28 cellular contexts compared by ENCODE assay signal in genomic region chr3:28089527-28089897, GRCh38.
A peak's percentile ranks its signal among the peaks of the same experiment; 100 is the strongest.
DNase-seq lines count a peak whose midpoint lies in the region; ATAC-seq and TF ChIP-seq lines count a peak whose summit lies in the region.
"Had no signal": no experiment of that assay in that cellular context is flagged by ENCODE, and none has a peak within 500 bp of the region (broad histone marks: within the 10 kb centered on the region; RNA-seq: fewer than 3 reads in every experiment).

No MANE protein-coding gene starts in this region.

- H3K36me3 Mint-ChIP-seq in stimulated activated naive CD8-positive, alpha-beta T cell treated with anti-CD3 and anti-CD28 coated beads, Interleukin-15, Interleukin-2, amounts not matched to agents 100 ng/mL and 50 ng/mL, for 24 hours (ENCODE audit: low read depth): no peaks in the 10 kb centered on the region
- no peaks in the 10 kb centered on the region for H3K36me3 Mint-ChIP-seq in activated T-helper 1 cell treated with anti-CD3 and anti-CD28 coated beads, Interleukin-12 subunit alpha, Interleukin-12 subunit beta, Interleukin-2, Interleukin-4 antibody, amounts not matched to agents 30 ng/mL and 10 ng/mL and 1 ng/mL, durations not matched to agents 14 hours and 24 hours and 36 hours (ENCODE audit: low read depth)
- no peaks in the 10 kb centered on the region for H3K36me3 Mint-ChIP-seq in stimulated activated effector memory CD8-positive, alpha-beta T cell treated with anti-CD3 and anti-CD28 coated beads, Interleukin-12 subunit alpha, Interleukin-12 subunit beta, amount 100 ng/mL, for 72 hours
- no peaks in the 10 kb centered on the region for H3K36me3 Mint-ChIP-seq in CD4-positive, alpha-beta memory T cell

- POLR2A ChIA-PET in CD4-positive, alpha-beta memory T cell (lab: Charles Lee; ENCODE audit: partially characterized antibody): no interaction called here

- TF ChIP-seq CTCF in foreskin keratinocyte (conservative IDR thresholded peaks at IDR 0.05) (peak; percentile 26), ovary (IDR thresholded peaks at IDR 0.05) (no peak)

- H3K9me3 ChIP-seq in CD4-positive, alpha-beta memory T cell (ENCODE audit: control insufficient read depth in 1 of 2, low read length in 2 of 2): no peaks in the 10 kb centered on the region
- no peaks in the 10 kb centered on the region for H3K9me3 ChIP-seq in ovary
- H3K9me3 ChIP-seq: A549, Peyer's patch, SK-N-SH had no signal

- H3K4me1 Mint-ChIP-seq in stimulated activated naive CD8-positive, alpha-beta T cell treated with anti-CD3 and anti-CD28 coated beads, Interleukin-15, Interleukin-2, amounts not matched to agents 100 ng/mL and 50 ng/mL, for 24 hours (ENCODE audit: low read depth): peaks cover 6% of the 10 kb centered on the region
- H3K4me1 Mint-ChIP-seq in activated T-helper 1 cell treated with anti-CD3 and anti-CD28 coated beads, Interleukin-12 subunit alpha, Interleukin-12 subunit beta, Interleukin-2, Interleukin-4 antibody, amounts not matched to agents 30 ng/mL and 10 ng/mL and 1 ng/mL, durations not matched to agents 14 hours and 24 hours and 36 hours (ENCODE audit: low read depth): no peaks in the 10 kb centered on the region
- peaks cover 7% of the 10 kb centered on the region for H3K4me1 Mint-ChIP-seq in stimulated activated effector memory CD8-positive, alpha-beta T cell treated with anti-CD3 and anti-CD28 coated beads, Interleukin-12 subunit alpha, Interleukin-12 subunit beta, amount 100 ng/mL, for 72 hours
- peaks cover 0 to 4% (median under 1%) of the 10 kb centered on the region in 4 donors for H3K4me1 Mint-ChIP-seq in CD4-positive, alpha-beta memory T cell

- no peak overlapping the region for H3K27ac ChIP-seq in foreskin keratinocyte
- no peak overlapping the region for H3K27ac ChIP-seq in CD4-positive, alpha-beta memory T cell (ENCODE audit: low read depth, low read length)
- no peak overlapping the region for H3K27ac ChIP-seq in ovary
- H3K27ac ChIP-seq: A549; BLaER1 treated with 17β-estradiol and CSF1 and Interleukin-3, amounts not matched to agents 10 nM and 100 nM; Peyer's patch had no signal

- H3K4me1 ChIP-seq in foreskin keratinocyte: no peaks in the 10 kb centered on the region
- H3K4me1 ChIP-seq in CD4-positive, alpha-beta memory T cell (ENCODE audit: insufficient read depth, low read length): no peaks in the 10 kb centered on the region
- H3K4me1 ChIP-seq in ovary (ENCODE audit: insufficient read depth): no peaks in the 10 kb centered on the region
- H3K4me1 ChIP-seq: A549; BLaER1 treated with 17β-estradiol and CSF1 and Interleukin-3, amounts not matched to agents 10 nM and 100 nM; Peyer's patch had no signal

- ATAC-seq in stimulated activated naive CD8-positive, alpha-beta T cell treated with anti-CD3 and anti-CD28 coated beads, Interleukin-15, Interleukin-2, amounts not matched to agents 100 U/mL and 50 U/mL, for 24 hours: no peak
- ATAC-seq in foreskin keratinocyte: no peak
- no peak for ATAC-seq in stimulated activated effector memory CD8-positive, alpha-beta T cell treated with anti-CD3 and anti-CD28 coated beads, Interleukin-12 subunit alpha, Interleukin-12 subunit beta, amount 100 ng/mL, for 72 hours
- ATAC-seq: A549 had no signal

- TF ChIP-seq EP300 in ovary (IDR thresholded peaks at IDR 0.05): no peak

- no peak overlapping the region for H3K4me3 Mint-ChIP-seq in stimulated activated naive CD8-positive, alpha-beta T cell treated with anti-CD3 and anti-CD28 coated beads, Interleukin-15, Interleukin-2, amounts not matched to agents 100 ng/mL and 50 ng/mL, for 24 hours
- no peak overlapping the region for H3K4me3 Mint-ChIP-seq in activated T-helper 1 cell treated with anti-CD3 and anti-CD28 coated beads, Interleukin-12 subunit alpha, Interleukin-12 subunit beta, Interleukin-2, Interleukin-4 antibody, amounts not matched to agents 30 ng/mL and 10 ng/mL and 1 ng/mL, durations not matched to agents 14 hours and 24 hours and 36 hours
- peak overlapping the region; percentile 16 for H3K4me3 Mint-ChIP-seq in stimulated activated effector memory CD8-positive, alpha-beta T cell treated with anti-CD3 and anti-CD28 coated beads, Interleukin-12 subunit alpha, Interleukin-12 subunit beta, amount 100 ng/mL, for 72 hours
- H3K4me3 Mint-ChIP-seq in CD4-positive, alpha-beta memory T cell: no peak overlapping the region
- H3K4me3 Mint-ChIP-seq: CD4-positive, alpha-beta T cell had no signal

- TF ChIP-seq POLR2A in ovary (IDR thresholded peaks at IDR 0.05): no peak

- intact Hi-C loops in activated T-helper 1 cell treated with anti-CD3 and anti-CD28 coated beads, Interleukin-12 subunit alpha, Interleukin-12 subunit beta, Interleukin-2, Interleukin-4 antibody, amounts not matched to agents 30 ng/mL and 10 ng/mL and 1 ng/mL, durations not matched to agents 14 hours and 24 hours and 36 hours (cut with micrococcal nuclease): no loop called here
- intact Hi-C loops in CD4-positive, alpha-beta memory T cell (cut with micrococcal nuclease): loop anchor here (1.0 kb wide), 2 partner anchors 239 to 377 kb away; no protein-coding TSS in a partner anchor
- intact Hi-C loops in ovary (cut with DNase I): no loop called here

- no peaks in the 10 kb centered on the region for H3K36me3 ChIP-seq in CD4-positive, alpha-beta memory T cell (ENCODE audit: insufficient read depth, low read length)
- no peaks in the 10 kb centered on the region for H3K36me3 ChIP-seq in ovary
- H3K36me3 ChIP-seq: BLaER1 treated with 17β-estradiol and CSF1 and Interleukin-3, amounts not matched to agents 10 nM and 100 nM; Peyer's patch had no signal

- CTCF ChIA-PET in CD4-positive, alpha-beta memory T cell (lab: Charles Lee; ENCODE audit: partially characterized antibody): interaction anchor here (0.6 to 1.3 kb wide), 3 partner anchors 91 to 378 kb away, joined by 3 to 4 read pairs (median 3); no protein-coding TSS in a partner anchor

- H3K27ac Mint-ChIP-seq in stimulated activated naive CD8-positive, alpha-beta T cell treated with anti-CD3 and anti-CD28 coated beads, Interleukin-15, Interleukin-2, amounts not matched to agents 100 ng/mL and 50 ng/mL, for 24 hours: peak overlapping the region; percentile 19
- peak overlapping the region; percentile 26 for H3K27ac Mint-ChIP-seq in activated T-helper 1 cell treated with anti-CD3 and anti-CD28 coated beads, Interleukin-12 subunit alpha, Interleukin-12 subunit beta, Interleukin-2, Interleukin-4 antibody, amounts not matched to agents 30 ng/mL and 10 ng/mL and 1 ng/mL, durations not matched to agents 14 hours and 24 hours and 36 hours
- peak overlapping the region; percentile 50 for H3K27ac Mint-ChIP-seq in stimulated activated effector memory CD8-positive, alpha-beta T cell treated with anti-CD3 and anti-CD28 coated beads, Interleukin-12 subunit alpha, Interleukin-12 subunit beta, amount 100 ng/mL, for 72 hours
- H3K27ac Mint-ChIP-seq in CD4-positive, alpha-beta memory T cell: peak overlapping the region in 1 of 7 donors; percentile 58
- H3K27ac Mint-ChIP-seq: CD4-positive, alpha-beta T cell had no signal

- H3K9me3 Mint-ChIP-seq in stimulated activated naive CD8-positive, alpha-beta T cell treated with anti-CD3 and anti-CD28 coated beads, Interleukin-15, Interleukin-2, amounts not matched to agents 100 ng/mL and 50 ng/mL, for 24 hours: peaks cover 10% of the 10 kb centered on the region
- peaks cover 5% of the 10 kb centered on the region for H3K9me3 Mint-ChIP-seq in activated T-helper 1 cell treated with anti-CD3 and anti-CD28 coated beads, Interleukin-12 subunit alpha, Interleukin-12 subunit beta, Interleukin-2, Interleukin-4 antibody, amounts not matched to agents 30 ng/mL and 10 ng/mL and 1 ng/mL, durations not matched to agents 14 hours and 24 hours and 36 hours
- H3K9me3 Mint-ChIP-seq in stimulated activated effector memory CD8-positive, alpha-beta T cell treated with anti-CD3 and anti-CD28 coated beads, Interleukin-12 subunit alpha, Interleukin-12 subunit beta, amount 100 ng/mL, for 72 hours: no peaks in the 10 kb centered on the region
- peaks cover 3 to 24% (median 8%) of the 10 kb centered on the region in 8 donors for H3K9me3 Mint-ChIP-seq in CD4-positive, alpha-beta memory T cell

- DNase-seq in stimulated activated naive CD8-positive, alpha-beta T cell treated with anti-CD3 and anti-CD28 coated beads, Interleukin-15, Interleukin-2, amounts not matched to agents 100 U/mL and 50 U/mL, for 24 hours: no peak
- no peak for DNase-seq in activated T-helper 1 cell treated with anti-CD3 and anti-CD28 coated beads, Interleukin-12 subunit alpha, Interleukin-12 subunit beta, Interleukin-2, Interleukin-4 antibody, amounts not matched to agents 30 ng/mL and 10 ng/mL and 1 ng/mL, durations not matched to agents 14 hours and 24 hours and 36 hours (ENCODE audit: low spot score)
- DNase-seq in foreskin keratinocyte: no peak
- DNase-seq in stimulated activated effector memory CD8-positive, alpha-beta T cell treated with anti-CD3 and anti-CD28 coated beads, Interleukin-12 subunit alpha, Interleukin-12 subunit beta, amount 100 ng/mL, for 72 hours (ENCODE audit: low spot score in 2 of 2): no peak
- DNase-seq in SIG-M5 treated with dmso at 0.1 percent for 504 hours (lab: John Stamatoyannopoulos, UW; ENCODE audit: unreplicated experiment): no peak
- DNase-seq in CD4-positive, alpha-beta memory T cell: no peak
- DNase-seq in ovary: no peak
- DNase-seq: AML-193; CD4-positive, alpha-beta T cell; DMS 273 treated with DMSO at 0.1 percent for 48 hours; DMS79; EL; GDM1; HCEC 1CT; IMR-90; KG1; MM.1S; NCI-H2029; NCI-H226; NCI-H510A; NCI-H69; OCI-M1; Peyer's patch; SIG-M5; SK-N-SH had no signal

- 79 to 83% (median 82%) methylated on average over 2 of the region's 2 CpGs for WGBS in ovary, 3 donors

- H3K27me3 Mint-ChIP-seq in stimulated activated naive CD8-positive, alpha-beta T cell treated with anti-CD3 and anti-CD28 coated beads, Interleukin-15, Interleukin-2, amounts not matched to agents 100 ng/mL and 50 ng/mL, for 24 hours: no peaks in the 10 kb centered on the region
- H3K27me3 Mint-ChIP-seq in activated T-helper 1 cell treated with anti-CD3 and anti-CD28 coated beads, Interleukin-12 subunit alpha, Interleukin-12 subunit beta, Interleukin-2, Interleukin-4 antibody, amounts not matched to agents 30 ng/mL and 10 ng/mL and 1 ng/mL, durations not matched to agents 14 hours and 24 hours and 36 hours (ENCODE audit: insufficient read depth): peaks cover 2% of the 10 kb centered on the region
- H3K27me3 Mint-ChIP-seq in CD4-positive, alpha-beta memory T cell: no peaks in the 10 kb centered on the region
- H3K27me3 Mint-ChIP-seq: CD4-positive, alpha-beta T cell had no signal

- H3K4me3 ChIP-seq in CD4-positive, alpha-beta memory T cell (ENCODE audit: low read length in 2 of 2): no peak overlapping the region
- H3K4me3 ChIP-seq in ovary: no peak overlapping the region
- H3K4me3 ChIP-seq: A549; BLaER1 treated with 17β-estradiol and CSF1 and Interleukin-3, amounts not matched to agents 10 nM and 100 nM; Peyer's patch had no signal

- H3K27me3 ChIP-seq in foreskin keratinocyte: no peaks in the 10 kb centered on the region
- no peaks in the 10 kb centered on the region for H3K27me3 ChIP-seq in CD4-positive, alpha-beta memory T cell (ENCODE audit: insufficient read depth, low read length)
- no peaks in the 10 kb centered on the region for H3K27me3 ChIP-seq in ovary
- H3K27me3 ChIP-seq: BLaER1 treated with 17β-estradiol and CSF1 and Interleukin-3, amounts not matched to agents 10 nM and 100 nM; Peyer's patch had no signal
